Comparison of ENCODE assay signal across 21 cellular contexts in the genomic region with DNA sequence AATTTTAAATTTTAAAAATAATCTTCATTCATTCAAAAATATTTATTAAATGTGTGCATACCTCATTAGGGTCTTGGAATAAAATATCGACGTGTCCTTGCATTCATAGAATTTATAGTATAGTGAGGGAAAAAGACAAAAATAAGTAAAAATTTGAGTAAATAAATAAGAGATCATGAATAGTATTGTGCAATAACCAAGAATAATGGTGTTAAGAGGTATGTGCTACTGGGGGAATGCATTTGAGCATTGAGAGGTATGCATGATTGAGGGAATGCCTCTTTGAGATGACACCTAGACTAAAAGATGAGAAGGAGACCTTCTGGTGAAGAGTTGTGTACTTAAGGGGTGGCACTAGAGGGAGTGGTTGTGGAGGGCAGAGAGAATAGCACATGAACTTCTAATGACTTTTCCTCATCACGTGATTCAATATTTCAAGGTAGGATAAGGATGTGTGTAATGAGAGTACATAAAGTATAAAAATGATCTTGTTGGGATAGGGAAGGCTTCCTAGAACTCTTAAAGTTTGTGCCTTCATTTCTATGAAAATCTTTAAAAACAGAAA. TPM values are rescaled to one million over a fixed set of nuclear protein-coding genes. Genes with fewer than 3 reads are reported as not detected.
"Had no signal": no experiment of that assay in that cellular context is flagged by ENCODE, and none has a peak within 500 bp of the region (broad histone marks: within the 10 kb centered on the region; RNA-seq: fewer than 3 reads in every experiment).

No MANE protein-coding gene starts in this region.

- H3K4me3 ChIP-seq: dorsolateral prefrontal cortex, left lung, lung, neural progenitor cell, spleen, testis, upper lobe of left lung had no signal

- H3K4me1 ChIP-seq: neural progenitor cell, spleen, testis had no signal

- H3K4me2 ChIP-seq: neural progenitor cell had no signal

- H3K27me3 ChIP-seq: dorsolateral prefrontal cortex, left lung, neural progenitor cell, spleen, testis, upper lobe of left lung had no signal

- H3K36me3 ChIP-seq: left lung, neural progenitor cell, spleen, upper lobe of left lung had no signal

- H3K9ac ChIP-seq: neural progenitor cell had no signal

- ATAC-seq: activated naive CD4-positive, alpha-beta T cell treated with anti-CD3 and anti-CD28 coated beads, Interleukin-2, amount 50 U/mL, for 72 hours; activated T-helper 17 cell treated with anti-CD3 and anti-CD28 coated beads, Interleukin-2, amount 50 U/mL, for 72 hours; left lung; naive thymus-derived CD8-positive, alpha-beta T cell; WTC11 had no signal

- DNase-seq: activated T-cell treated with anti-CD3 and anti-CD28 coated beads, Interleukin-2, amount 50 U/mL, for 1 hour; aorta; caudate nucleus; dorsolateral prefrontal cortex; endodermal cell; left lung; naive thymus-derived CD8-positive, alpha-beta T cell; retina; spleen; stimulated activated CD4-positive, alpha-beta T cell treated with anti-CD3 and anti-CD28 coated beads, Interleukin-4, amount 100 ng/mL, for 1 hour; stimulated activated naive CD4-positive, alpha-beta T cell; T1000; testis; upper lobe of left lung had no signal

- H3K9me3 ChIP-seq: left lung, spleen, testis, upper lobe of left lung had no signal

- H3K27ac ChIP-seq: dorsolateral prefrontal cortex, left lung, neural progenitor cell, spleen, testis, upper lobe of left lung had no signal

- H2AFZ ChIP-seq: neural progenitor cell had no signal

RNA-seq across cellular contexts. Expression of a gene that starts 18.8 kb away (rescaled TPM):
- total RNA-seq: epithelial cell of proximal tubule, fibroblast of lung had no signal
- polyA plus RNA-seq: fibroblast of lung had no signal
